In the genomic region with DNA sequence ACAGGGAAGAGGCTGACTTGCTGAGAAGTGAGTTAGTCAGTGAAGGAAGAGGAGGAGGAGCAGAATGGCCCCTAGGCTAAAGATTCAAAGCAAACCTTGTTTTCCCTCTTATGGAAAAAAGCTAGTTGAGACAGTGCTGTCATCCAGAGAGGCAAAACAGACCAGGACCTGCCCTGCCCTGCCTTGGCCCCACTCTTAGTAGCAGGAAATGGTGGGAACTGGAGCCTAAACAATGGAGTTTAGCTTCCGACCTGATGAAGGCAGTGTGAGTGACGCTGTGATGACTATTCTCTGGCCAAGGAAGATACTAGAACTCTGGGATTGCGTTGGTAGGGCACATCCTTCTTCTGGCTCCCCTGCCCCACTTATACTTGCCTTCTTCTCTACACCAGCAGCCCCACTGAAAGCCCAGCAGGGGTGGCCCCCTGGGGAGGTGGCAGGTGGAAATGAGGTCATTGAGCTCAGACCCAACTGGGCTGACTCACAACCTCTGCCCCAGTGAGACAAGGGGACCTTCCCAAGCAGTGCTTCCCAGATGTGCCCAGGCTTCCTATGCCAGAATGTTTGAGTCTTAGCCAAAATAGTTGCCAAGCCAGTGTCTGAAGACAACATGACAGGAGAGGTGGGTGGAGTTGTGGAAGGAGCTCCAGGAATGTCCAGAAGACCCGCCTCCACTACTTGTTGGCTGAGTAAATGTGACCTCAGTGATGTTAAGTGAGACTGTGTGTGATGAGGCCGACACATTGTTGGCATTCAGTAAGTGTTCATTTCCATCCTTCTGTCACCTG, we compare ENCODE assay signal across 8 cellular contexts. TPM values are rescaled to one million over a fixed set of nuclear protein-coding genes. Genes with fewer than 3 reads are reported as not detected.
A peak's percentile ranks its signal among the peaks of the same experiment; 100 is the strongest.
DNase-seq lines count a peak whose midpoint lies in the region; ATAC-seq and TF ChIP-seq lines count a peak whose summit lies in the region.

No MANE protein-coding gene starts in this region.

- peak; percentile 68 for ATAC-seq in GM19351 (IDR thresholded peaks at IDR 0.05; ENCODE audit: unreplicated experiment)
- ATAC-seq in activated naive CD4-positive, alpha-beta T cell treated with anti-CD3 and anti-CD28 coated beads, Interleukin-2, amount 50 U/mL, for 72 hours: peak; percentile 86 to 89
- peak; percentile 84 to 85 for ATAC-seq in stimulated activated naive B cell treated with anti-CD40 and anti-IgM and Interleukin-4, amounts not matched to agents 10 μg/mL and 1 μg/mL and 100 μg/mL, for 72 hours (replicated peaks)

- H3K4me3 Mint-ChIP-seq in stimulated activated naive B cell treated with anti-CD40 and anti-IgM and Interleukin-4, amounts not matched to agents 10 μg/mL and 1 μg/mL and 100 μg/mL, for 72 hours: peak overlapping the region; percentile 25 to 32

- peaks cover 49 to 59% of the 10 kb centered on the region in 2 donors for H3K4me1 Mint-ChIP-seq in stimulated activated naive B cell treated with anti-CD40 and anti-IgM and Interleukin-4, amounts not matched to agents 10 μg/mL and 1 μg/mL and 100 μg/mL, for 72 hours

- H3K9me3 Mint-ChIP-seq in activated naive CD4-positive, alpha-beta T cell treated with anti-CD3 and anti-CD28 coated beads, Interleukin-2, amount 50 U/mL, for 72 hours: no peaks in the 10 kb centered on the region
- no peaks in the 10 kb centered on the region for H3K9me3 Mint-ChIP-seq in stimulated activated naive B cell treated with anti-CD40 and anti-IgM and Interleukin-4, amounts not matched to agents 10 μg/mL and 1 μg/mL and 100 μg/mL, for 72 hours

- peaks cover 19 to 29% of the 10 kb centered on the region in 2 donors for H3K36me3 Mint-ChIP-seq in activated naive CD4-positive, alpha-beta T cell treated with anti-CD3 and anti-CD28 coated beads, Interleukin-2, amount 50 U/mL, for 72 hours
- peaks cover 6 to 28% of the 10 kb centered on the region in 2 donors for H3K36me3 Mint-ChIP-seq in stimulated activated naive B cell treated with anti-CD40 and anti-IgM and Interleukin-4, amounts not matched to agents 10 μg/mL and 1 μg/mL and 100 μg/mL, for 72 hours

- H3K27ac Mint-ChIP-seq in activated naive CD4-positive, alpha-beta T cell treated with anti-CD3 and anti-CD28 coated beads, Interleukin-2, amount 50 U/mL, for 72 hours: peak overlapping the region; percentile 96 to 97
- H3K27ac Mint-ChIP-seq in stimulated activated naive B cell treated with anti-CD40 and anti-IgM and Interleukin-4, amounts not matched to agents 10 μg/mL and 1 μg/mL and 100 μg/mL, for 72 hours: peak overlapping the region; percentile 92

- no peak for TF ChIP-seq POLR2A in erythroblast (IDR thresholded peaks at IDR 0.05; ENCODE audit: low read length)

- no peaks in the 10 kb centered on the region for H3K27me3 Mint-ChIP-seq in stimulated activated naive B cell treated with anti-CD40 and anti-IgM and Interleukin-4, amounts not matched to agents 10 μg/mL and 1 μg/mL and 100 μg/mL, for 72 hours

- DNase-seq in A172 (ENCODE audit: low spot score) (peak; percentile 96), LoVo (ENCODE audit: low spot score) (peak; percentile 21), hepatic stellate cell (ENCODE audit: low spot score) (peak; percentile 23), erythroblast (lab: John Stamatoyannopoulos, UW) (no peak), NCI-H128 (lab: John Stamatoyannopoulos, UW; ENCODE audit: unreplicated experiment) (no peak)
- peak; percentile 45 to 82 for DNase-seq in activated naive CD4-positive, alpha-beta T cell treated with anti-CD3 and anti-CD28 coated beads, Interleukin-2, amount 50 U/mL, for 72 hours (ENCODE audit: low spot score in 2 of 2)
- DNase-seq in stimulated activated naive B cell treated with anti-CD40 and anti-IgM and Interleukin-4, amounts not matched to agents 10 μg/mL and 1 μg/mL and 100 μg/mL, for 72 hours: peak; percentile 30

RNA-seq across cellular contexts. Expression of a gene that starts 38.8 kb away (rescaled TPM):
- 326 and 328 TPM in 2 replicates for total RNA-seq in A172 (2014; rRNA removed; shearing (Covaris generic))
- 100 to 1,000 TPM; 451 to 569 TPM for total RNA-seq in activated naive CD4-positive, alpha-beta T cell treated with anti-CD3 and anti-CD28 coated beads, Interleukin-2, amount 50 U/mL, for 72 hours

Comparison
In these comparisons a context has a peak if more than half of its experiments do, and no peak if none do; other contexts are left out.
1. DNase-seq: peak in A172 (single experiment), LoVo (single experiment), activated naive CD4-positive, alpha-beta T cell treated with anti-CD3 and anti-CD28 coated beads, Interleukin-2, amount 50 U/mL, for 72 hours (2 of 2), hepatic stellate cell (single experiment) and stimulated activated naive B cell treated with anti-CD40 and anti-IgM and Interleukin-4, amounts not matched to agents 10 μg/mL and 1 μg/mL and 100 μg/mL, for 72 hours (single experiment); none in erythroblast (0 of 2) and NCI-H128 (single experiment).
2. Peak in every context shown above with its lines, with median percentiles within 50 percentile points of each other: ATAC-seq.